Comparison of ENCODE assay signal across 8 cellular contexts in genomic region chr2:121754851-121755236, GRCh38. TPM values are rescaled to one million over a fixed set of nuclear protein-coding genes. Genes with fewer than 3 reads are reported as not detected.
DNase-seq lines count a peak whose midpoint lies in the region; ATAC-seq and TF ChIP-seq lines count a peak whose summit lies in the region.

No MANE protein-coding gene starts in this region.

- H3K4me3 Mint-ChIP-seq in activated CD8-positive, alpha-beta memory T cell treated with anti-CD3 and anti-CD28 coated beads, Interleukin-2, amount 10 ng/mL, durations not matched to agents 7 days and 5 days: peak overlapping the region; percentile 93
- H3K4me3 Mint-ChIP-seq in glutamatergic neuron (ENCODE audit: unreplicated experiment): peak overlapping the region; percentile 97
- peak overlapping the region; percentile 88 to 93 for H3K4me3 Mint-ChIP-seq in stimulated activated naive B cell treated with anti-CD40 and anti-IgM and Interleukin-4, amounts not matched to agents 10 μg/mL and 1 μg/mL and 100 μg/mL, for 72 hours

- peaks cover 8% of the 10 kb centered on the region for H3K36me3 Mint-ChIP-seq in activated CD8-positive, alpha-beta memory T cell treated with anti-CD3 and anti-CD28 coated beads, Interleukin-2, amount 10 ng/mL, durations not matched to agents 7 days and 5 days
- H3K36me3 Mint-ChIP-seq in glutamatergic neuron (ENCODE audit: unreplicated experiment): no peaks in the 10 kb centered on the region
- peaks cover 4 to 5% of the 10 kb centered on the region in 2 donors for H3K36me3 Mint-ChIP-seq in stimulated activated naive B cell treated with anti-CD40 and anti-IgM and Interleukin-4, amounts not matched to agents 10 μg/mL and 1 μg/mL and 100 μg/mL, for 72 hours

- H3K4me3 ChIP-seq in SU-DHL-6 (ENCODE audit: insufficient read depth, low read length, poor library complexity, severe bottlenecking): peak overlapping the region; percentile 95

- peaks cover 13% of the 10 kb centered on the region for H3K36me3 ChIP-seq in SU-DHL-6 (ENCODE audit: low read length)

- H3K9ac ChIP-seq in SU-DHL-6 (ENCODE audit: low read length): peak overlapping the region; percentile 92

- no peaks in the 10 kb centered on the region for H3K27me3 Mint-ChIP-seq in activated CD8-positive, alpha-beta memory T cell treated with anti-CD3 and anti-CD28 coated beads, Interleukin-2, amount 10 ng/mL, durations not matched to agents 7 days and 5 days
- H3K27me3 Mint-ChIP-seq in glutamatergic neuron (ENCODE audit: unreplicated experiment): peaks cover 10% of the 10 kb centered on the region
- no peaks in the 10 kb centered on the region for H3K27me3 Mint-ChIP-seq in stimulated activated naive B cell treated with anti-CD40 and anti-IgM and Interleukin-4, amounts not matched to agents 10 μg/mL and 1 μg/mL and 100 μg/mL, for 72 hours

- ATAC-seq in activated CD8-positive, alpha-beta memory T cell treated with anti-CD3 and anti-CD28 coated beads, Interleukin-2, amount 10 ng/mL, durations not matched to agents 7 days and 5 days: no peak
- ATAC-seq in stimulated activated naive B cell treated with anti-CD40 and anti-IgM and Interleukin-4, amounts not matched to agents 10 μg/mL and 1 μg/mL and 100 μg/mL, for 72 hours (replicated peaks): no peak
- no peak for ATAC-seq in HG03280 (IDR thresholded peaks at IDR 0.05; ENCODE audit: unreplicated experiment)

- H3K27ac Mint-ChIP-seq in activated CD8-positive, alpha-beta memory T cell treated with anti-CD3 and anti-CD28 coated beads, Interleukin-2, amount 10 ng/mL, durations not matched to agents 7 days and 5 days: peak overlapping the region; percentile 90
- peak overlapping the region; percentile 92 for H3K27ac Mint-ChIP-seq in glutamatergic neuron (ENCODE audit: unreplicated experiment)
- peak overlapping the region; percentile 91 for H3K27ac Mint-ChIP-seq in stimulated activated naive B cell treated with anti-CD40 and anti-IgM and Interleukin-4, amounts not matched to agents 10 μg/mL and 1 μg/mL and 100 μg/mL, for 72 hours

- H2AFZ ChIP-seq in SU-DHL-6 (ENCODE audit: low read depth, low read length, severe bottlenecking): peak overlapping the region; percentile 78

- no peaks in the 10 kb centered on the region for H3K27me3 ChIP-seq in SU-DHL-6 (ENCODE audit: low read length)

- no peaks in the 10 kb centered on the region for H3K9me2 ChIP-seq in SU-DHL-6 (replicated peaks; ENCODE audit: insufficient read depth, low read length)

- 0 out of 2 replicates have a peak, but pooled peaks cover 6% of the 10 kb centered on the region for H3F3A ChIP-seq in SU-DHL-6 (ENCODE audit: insufficient read depth)

- H3K9me3 Mint-ChIP-seq in activated CD8-positive, alpha-beta memory T cell treated with anti-CD3 and anti-CD28 coated beads, Interleukin-2, amount 10 ng/mL, durations not matched to agents 7 days and 5 days (ENCODE audit: low read depth): no peaks in the 10 kb centered on the region
- H3K9me3 Mint-ChIP-seq in glutamatergic neuron (ENCODE audit: unreplicated experiment): peaks cover 3% of the 10 kb centered on the region
- no peaks in the 10 kb centered on the region for H3K9me3 Mint-ChIP-seq in stimulated activated naive B cell treated with anti-CD40 and anti-IgM and Interleukin-4, amounts not matched to agents 10 μg/mL and 1 μg/mL and 100 μg/mL, for 72 hours

- CTCF ChIA-PET in activated CD8-positive, alpha-beta memory T cell treated with anti-CD3 and anti-CD28 coated beads, Interleukin-2, amount 10 ng/mL, durations not matched to agents 7 days and 5 days (lab: Charles Lee): interaction anchor here (1.3 kb wide), 1 partner anchor 18 kb away, joined by 9 read pairs; the partner anchor contains the start of gene NIFK

- no peaks in the 10 kb centered on the region for H4K20me1 ChIP-seq in SU-DHL-6 (ENCODE audit: low read depth, low read length)

- H3K79me2 ChIP-seq in SU-DHL-6 (ENCODE audit: insufficient read depth, low read length): peaks cover 36% of the 10 kb centered on the region

- H3K4me2 ChIP-seq in SU-DHL-6 (ENCODE audit: low read depth, low read length, poor library complexity, severe bottlenecking): peak overlapping the region; percentile 83

- peaks cover 24% of the 10 kb centered on the region for H3K4me1 Mint-ChIP-seq in activated CD8-positive, alpha-beta memory T cell treated with anti-CD3 and anti-CD28 coated beads, Interleukin-2, amount 10 ng/mL, durations not matched to agents 7 days and 5 days
- H3K4me1 Mint-ChIP-seq in glutamatergic neuron (ENCODE audit: low read depth, unreplicated experiment): peaks cover 5% of the 10 kb centered on the region
- H3K4me1 Mint-ChIP-seq in stimulated activated naive B cell treated with anti-CD40 and anti-IgM and Interleukin-4, amounts not matched to agents 10 μg/mL and 1 μg/mL and 100 μg/mL, for 72 hours: peaks cover 5 to 19% of the 10 kb centered on the region in 2 donors

- DNase-seq in activated CD8-positive, alpha-beta memory T cell treated with anti-CD3 and anti-CD28 coated beads, Interleukin-2, amount 10 ng/mL, durations not matched to agents 7 days and 5 days: no peak
- no peak for DNase-seq in activated CD8-positive, alpha-beta memory T cell treated with anti-CD3 and anti-CD28 coated beads, Interleukin-2, amount 50 U/mL, for 48 hours
- DNase-seq in glutamatergic neuron (no peak), SHP77 treated with DMSO at 0.1 percent for 48 hours (lab: John Stamatoyannopoulos, UW) (no peak), SW480 (ENCODE audit: low spot score) (no peak)
- no peak for DNase-seq in stimulated activated naive B cell treated with anti-CD40 and anti-IgM and Interleukin-4, amounts not matched to agents 10 μg/mL and 1 μg/mL and 100 μg/mL, for 72 hours

- H3K9me3 ChIP-seq in SU-DHL-6 (ENCODE audit: insufficient read depth, low read length): no peaks in the 10 kb centered on the region

- TF ChIP-seq CTCF in SU-DHL-6 (IDR thresholded peaks at IDR 0.05; ENCODE audit: insufficient read depth, low read length, poor library complexity, severe bottlenecking) (no peak), glutamatergic neuron (IDR thresholded peaks at IDR 0.05; ENCODE audit: partially characterized antibody, unreplicated experiment) (peak; percentile 12)

- H3K27ac ChIP-seq in SU-DHL-6 (ENCODE audit: low read depth, low read length): peak overlapping the region; percentile 2; the same call in 1 of the 2 replicates

RNA-seq across cellular contexts. Expression of gene TSN, which starts 0.6 kb away (rescaled TPM):
- 10 to 100 TPM; 46.6 to 68.8 TPM for total RNA-seq in activated CD8-positive, alpha-beta memory T cell treated with anti-CD3 and anti-CD28 coated beads, Interleukin-2, amount 10 ng/mL, durations not matched to agents 7 days and 5 days
- total RNA-seq in glutamatergic neuron (ENCODE audit: unreplicated experiment): 47.8 TPM

RNA-seq across cellular contexts. Expression of gene NIFK, which starts 18.2 kb away (rescaled TPM):
- total RNA-seq in activated CD8-positive, alpha-beta memory T cell treated with anti-CD3 and anti-CD28 coated beads, Interleukin-2, amount 10 ng/mL, durations not matched to agents 7 days and 5 days: 100 to 1,000 TPM in 1 of 2 experiments, 10 to 100 TPM in 1; 58.4 to 102 TPM
- total RNA-seq in glutamatergic neuron (ENCODE audit: unreplicated experiment): 38.5 TPM
